1 cellular context compared by ENCODE assay signal in genomic region chr2:127909019-127909418, GRCh38.
TF ChIP-seq lines count a peak whose summit lies in the region.

No MANE protein-coding gene starts in this region.

TF ChIP-seq in H1, 55 proteins besides CTCF, POLR2A, EP300 and RAD21:
- TF ChIP-seq SIX5 (IDR thresholded peaks at IDR 0.05; ENCODE audit: low read depth, low read length), result no peak
- TF ChIP-seq EGR1 (IDR thresholded peaks at IDR 0.05; ENCODE audit: borderline replicate concordance, low read depth, low read length), result no peak
